1 cellular context compared by ENCODE assay signal in genomic region chr4:592825-593520, GRCh38.
TF ChIP-seq lines count a peak whose summit lies in the region.

No MANE protein-coding gene starts in this region.

TF ChIP-seq in H1, 55 proteins besides CTCF, POLR2A, EP300 and RAD21 (continued from another document):
- TF ChIP-seq SUZ12 (IDR thresholded peaks at IDR 0.05; ENCODE audit: low read length) (no peak), HDAC6 (IDR thresholded peaks at IDR 0.05; ENCODE audit: low read depth, low read length) (no peak), SIX5 (IDR thresholded peaks at IDR 0.05; ENCODE audit: low read depth, low read length) (no peak), JUND (IDR thresholded peaks at IDR 0.05; ENCODE audit: low read length) (no peak), JUN (IDR thresholded peaks at IDR 0.05; ENCODE audit: low read depth, low read length) (no peak)
- TF ChIP-seq, protein P1, sequence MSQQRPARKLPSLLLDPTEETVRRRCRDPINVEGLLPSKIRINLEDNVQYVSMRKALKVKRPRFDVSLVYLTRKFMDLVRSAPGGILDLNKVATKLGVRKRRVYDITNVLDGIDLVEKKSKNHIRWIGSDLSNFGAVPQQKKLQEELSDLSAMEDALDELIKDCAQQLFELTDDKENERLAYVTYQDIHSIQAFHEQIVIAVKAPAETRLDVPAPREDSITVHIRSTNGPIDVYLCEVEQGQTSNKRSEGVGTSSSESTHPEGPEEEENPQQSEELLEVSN (IDR thresholded peaks at IDR 0.05): no peak
- TF ChIP-seq, protein P2, sequence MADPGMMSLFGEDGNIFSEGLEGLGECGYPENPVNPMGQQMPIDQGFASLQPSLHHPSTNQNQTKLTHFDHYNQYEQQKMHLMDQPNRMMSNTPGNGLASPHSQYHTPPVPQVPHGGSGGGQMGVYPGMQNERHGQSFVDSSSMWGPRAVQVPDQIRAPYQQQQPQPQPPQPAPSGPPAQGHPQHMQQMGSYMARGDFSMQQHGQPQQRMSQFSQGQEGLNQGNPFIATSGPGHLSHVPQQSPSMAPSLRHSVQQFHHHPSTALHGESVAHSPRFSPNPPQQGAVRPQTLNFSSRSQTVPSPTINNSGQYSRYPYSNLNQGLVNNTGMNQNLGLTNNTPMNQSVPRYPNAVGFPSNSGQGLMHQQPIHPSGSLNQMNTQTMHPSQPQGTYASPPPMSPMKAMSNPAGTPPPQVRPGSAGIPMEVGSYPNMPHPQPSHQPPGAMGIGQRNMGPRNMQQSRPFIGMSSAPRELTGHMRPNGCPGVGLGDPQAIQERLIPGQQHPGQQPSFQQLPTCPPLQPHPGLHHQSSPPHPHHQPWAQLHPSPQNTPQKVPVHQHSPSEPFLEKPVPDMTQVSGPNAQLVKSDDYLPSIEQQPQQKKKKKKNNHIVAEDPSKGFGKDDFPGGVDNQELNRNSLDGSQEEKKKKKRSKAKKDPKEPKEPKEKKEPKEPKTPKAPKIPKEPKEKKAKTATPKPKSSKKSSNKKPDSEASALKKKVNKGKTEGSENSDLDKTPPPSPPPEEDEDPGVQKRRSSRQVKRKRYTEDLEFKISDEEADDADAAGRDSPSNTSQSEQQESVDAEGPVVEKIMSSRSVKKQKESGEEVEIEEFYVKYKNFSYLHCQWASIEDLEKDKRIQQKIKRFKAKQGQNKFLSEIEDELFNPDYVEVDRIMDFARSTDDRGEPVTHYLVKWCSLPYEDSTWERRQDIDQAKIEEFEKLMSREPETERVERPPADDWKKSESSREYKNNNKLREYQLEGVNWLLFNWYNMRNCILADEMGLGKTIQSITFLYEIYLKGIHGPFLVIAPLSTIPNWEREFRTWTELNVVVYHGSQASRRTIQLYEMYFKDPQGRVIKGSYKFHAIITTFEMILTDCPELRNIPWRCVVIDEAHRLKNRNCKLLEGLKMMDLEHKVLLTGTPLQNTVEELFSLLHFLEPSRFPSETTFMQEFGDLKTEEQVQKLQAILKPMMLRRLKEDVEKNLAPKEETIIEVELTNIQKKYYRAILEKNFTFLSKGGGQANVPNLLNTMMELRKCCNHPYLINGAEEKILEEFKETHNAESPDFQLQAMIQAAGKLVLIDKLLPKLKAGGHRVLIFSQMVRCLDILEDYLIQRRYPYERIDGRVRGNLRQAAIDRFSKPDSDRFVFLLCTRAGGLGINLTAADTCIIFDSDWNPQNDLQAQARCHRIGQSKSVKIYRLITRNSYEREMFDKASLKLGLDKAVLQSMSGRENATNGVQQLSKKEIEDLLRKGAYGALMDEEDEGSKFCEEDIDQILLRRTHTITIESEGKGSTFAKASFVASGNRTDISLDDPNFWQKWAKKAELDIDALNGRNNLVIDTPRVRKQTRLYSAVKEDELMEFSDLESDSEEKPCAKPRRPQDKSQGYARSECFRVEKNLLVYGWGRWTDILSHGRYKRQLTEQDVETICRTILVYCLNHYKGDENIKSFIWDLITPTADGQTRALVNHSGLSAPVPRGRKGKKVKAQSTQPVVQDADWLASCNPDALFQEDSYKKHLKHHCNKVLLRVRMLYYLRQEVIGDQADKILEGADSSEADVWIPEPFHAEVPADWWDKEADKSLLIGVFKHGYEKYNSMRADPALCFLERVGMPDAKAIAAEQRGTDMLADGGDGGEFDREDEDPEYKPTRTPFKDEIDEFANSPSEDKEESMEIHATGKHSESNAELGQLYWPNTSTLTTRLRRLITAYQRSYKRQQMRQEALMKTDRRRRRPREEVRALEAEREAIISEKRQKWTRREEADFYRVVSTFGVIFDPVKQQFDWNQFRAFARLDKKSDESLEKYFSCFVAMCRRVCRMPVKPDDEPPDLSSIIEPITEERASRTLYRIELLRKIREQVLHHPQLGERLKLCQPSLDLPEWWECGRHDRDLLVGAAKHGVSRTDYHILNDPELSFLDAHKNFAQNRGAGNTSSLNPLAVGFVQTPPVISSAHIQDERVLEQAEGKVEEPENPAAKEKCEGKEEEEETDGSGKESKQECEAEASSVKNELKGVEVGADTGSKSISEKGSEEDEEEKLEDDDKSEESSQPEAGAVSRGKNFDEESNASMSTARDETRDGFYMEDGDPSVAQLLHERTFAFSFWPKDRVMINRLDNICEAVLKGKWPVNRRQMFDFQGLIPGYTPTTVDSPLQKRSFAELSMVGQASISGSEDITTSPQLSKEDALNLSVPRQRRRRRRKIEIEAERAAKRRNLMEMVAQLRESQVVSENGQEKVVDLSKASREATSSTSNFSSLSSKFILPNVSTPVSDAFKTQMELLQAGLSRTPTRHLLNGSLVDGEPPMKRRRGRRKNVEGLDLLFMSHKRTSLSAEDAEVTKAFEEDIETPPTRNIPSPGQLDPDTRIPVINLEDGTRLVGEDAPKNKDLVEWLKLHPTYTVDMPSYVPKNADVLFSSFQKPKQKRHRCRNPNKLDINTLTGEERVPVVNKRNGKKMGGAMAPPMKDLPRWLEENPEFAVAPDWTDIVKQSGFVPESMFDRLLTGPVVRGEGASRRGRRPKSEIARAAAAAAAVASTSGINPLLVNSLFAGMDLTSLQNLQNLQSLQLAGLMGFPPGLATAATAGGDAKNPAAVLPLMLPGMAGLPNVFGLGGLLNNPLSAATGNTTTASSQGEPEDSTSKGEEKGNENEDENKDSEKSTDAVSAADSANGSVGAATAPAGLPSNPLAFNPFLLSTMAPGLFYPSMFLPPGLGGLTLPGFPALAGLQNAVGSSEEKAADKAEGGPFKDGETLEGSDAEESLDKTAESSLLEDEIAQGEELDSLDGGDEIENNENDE (IDR thresholded peaks at IDR 0.05; ENCODE audit: insufficient replicate concordance, low read length): no peak
